ENCODE assay signal across 20 cellular contexts in the genomic region with DNA sequence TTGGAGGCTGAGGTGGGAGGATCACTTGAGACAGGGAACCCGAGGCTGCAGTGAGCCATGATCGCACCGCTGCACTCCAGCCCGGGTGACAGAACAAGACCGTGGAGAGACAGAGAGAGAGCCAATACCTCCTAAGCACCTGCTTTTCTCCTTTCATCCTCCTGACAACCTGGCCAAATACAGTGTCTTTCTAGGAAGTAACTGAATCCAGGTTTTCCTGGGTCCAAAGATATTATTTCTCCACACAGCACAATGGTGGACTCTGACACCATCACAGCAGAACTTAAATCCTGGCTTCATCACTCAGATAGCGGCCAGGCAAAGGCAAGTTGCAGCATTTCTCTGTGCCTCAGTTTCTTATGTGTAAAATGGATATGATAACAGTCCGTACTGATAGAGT. TPM values are rescaled to one million over a fixed set of nuclear protein-coding genes. Genes with fewer than 3 reads are reported as not detected.
DNase-seq lines count a peak whose midpoint lies in the region; ATAC-seq, FAIRE-seq and TF ChIP-seq lines count a peak whose summit lies in the region.
"Had no signal": no experiment of that assay in that cellular context is flagged by ENCODE, and none has a peak within 500 bp of the region (broad histone marks: within the 10 kb centered on the region; RNA-seq: fewer than 3 reads in every experiment).

No MANE protein-coding gene starts in this region.

- TF ChIP-seq POLR2A in breast epithelium (IDR thresholded peaks at IDR 0.05) = no peak
- TF ChIP-seq POLR2A in gastroesophageal sphincter (IDR thresholded peaks at IDR 0.05) = no peak
- TF ChIP-seq POLR2A in transverse colon (IDR thresholded peaks at IDR 0.05) = no peak

- no peaks in the 10 kb centered on the region for H3K36me3 ChIP-seq in breast epithelium
- no peaks in the 10 kb centered on the region for H3K36me3 ChIP-seq in gastroesophageal sphincter
- no peaks in the 10 kb centered on the region for H3K36me3 ChIP-seq in psoas muscle (ENCODE audit: insufficient read depth in 1 of 2, low read depth in 1 of 2)
- no peaks in the 10 kb centered on the region for H3K36me3 ChIP-seq in transverse colon
- H3K36me3 ChIP-seq in pancreas = no peaks in the 10 kb centered on the region

- no peak for TF ChIP-seq EP300 in gastroesophageal sphincter (IDR thresholded peaks at IDR 0.05)
- no peak for TF ChIP-seq EP300 in transverse colon (IDR thresholded peaks at IDR 0.05; ENCODE audit: low read depth)

- peaks cover 8% of the 10 kb centered on the region for H3K9me3 Mint-ChIP-seq in MCF 10A (ENCODE audit: unreplicated experiment)

- no peak for ATAC-seq in gastroesophageal sphincter
- ATAC-seq in psoas muscle = peak in 1 of 4 donors; percentile 21
- no peak for ATAC-seq in pancreas
- ATAC-seq: PC-3 had no signal

- no peaks in the 10 kb centered on the region for H3K27me3 Mint-ChIP-seq in MCF 10A (ENCODE audit: insufficient read depth, unreplicated experiment)

- intact Hi-C loops in breast epithelium (cut with DNase I; ENCODE audit: low total_unique reads) = no loop called here
- intact Hi-C loops in MCF 10A (cut with micrococcal nuclease) = no loop called here
- intact Hi-C loops in psoas muscle (cut with DNase I) = no loop called here
- intact Hi-C loops in transverse colon (cut with DNase I; ENCODE audit: low total_unique reads) = no loop called here
- intact Hi-C loops in pancreas (cut with DNase I) = no loop called here

- H3K4me3 ChIP-seq in breast epithelium (no peak overlapping the region), gastroesophageal sphincter (no peak overlapping the region), psoas muscle (no peak overlapping the region), transverse colon (no peak overlapping the region), pancreas (no peak overlapping the region)
- H3K4me3 ChIP-seq: SK-N-MC had no signal

- in situ Hi-C loops in transverse colon (cut with MboI; ENCODE audit: low pct_ligation_motif_present in 1 of 4, low pct_unique_long_range_greater_than_20kb in 1 of 4, low sequenced_read_pairs in 3 of 4) = no loop called here

- H3K4me1 ChIP-seq in breast epithelium (peaks cover 0 to 6% of the 10 kb centered on the region in 2 donors), gastroesophageal sphincter (peaks cover 7 to 57% (median 7%) of the 10 kb centered on the region in 3 donors), psoas muscle (peaks cover 15% of the 10 kb centered on the region), transverse colon (peaks cover 7 to 19% (median 17%) of the 10 kb centered on the region in 4 donors), pancreas (peaks cover 0 to 2% (median under 1%) of the 10 kb centered on the region in 3 donors)

- CTCF ChIA-PET in MCF 10A (lab: Yijun Ruan, JAX) = interaction anchor here (0.8 to 1.0 kb wide), 2 partner anchors 33 to 34 kb away, joined by 3 to 4 read pairs; no protein-coding TSS in a partner anchor

- peak overlapping the region; percentile 52 to 83 for H3K27ac ChIP-seq in breast epithelium
- H3K27ac ChIP-seq in gastroesophageal sphincter = peak overlapping the region; percentile 70 to 93 (median 88)
- peak overlapping the region; percentile 73 for H3K27ac ChIP-seq in psoas muscle
- H3K27ac ChIP-seq in transverse colon = peak overlapping the region; percentile 62 to 76 (median 76)
- H3K27ac ChIP-seq in pancreas = no peak overlapping the region
- H3K27ac ChIP-seq: 22Rv1, SK-N-MC had no signal

- H3K27me3 ChIP-seq in breast epithelium (no peaks in the 10 kb centered on the region), gastroesophageal sphincter (no peaks in the 10 kb centered on the region), psoas muscle (ENCODE audit: insufficient read depth in 3 of 3, low read length in 2 of 3) (no peaks in the 10 kb centered on the region), transverse colon (no peaks in the 10 kb centered on the region), pancreas (no peaks in the 10 kb centered on the region)

- DNase-seq in breast epithelium (ENCODE audit: low spot score in 2 of 2) (no peak), MCF 10A (ENCODE audit: unreplicated experiment) (no peak), psoas muscle (no peak), transverse colon (no peak), 8988T (no peak), NOMO-1 treated with DMSO at 0.1 percent for 48 hours (lab: John Stamatoyannopoulos, UW; ENCODE audit: unreplicated experiment) (no peak), pancreas (no peak)
- DNase-seq: activated CD4-positive, alpha-beta T cell treated with anti-CD3 and anti-CD28 coated beads for 1 hour; cerebellar nuclear complex; NCI-H146; NCI-H82; PC-3; stimulated activated naive CD4-positive, alpha-beta T cell treated with Interleukin-2 at 50 U/mL for 16 hours had no signal

- WGBS in gastroesophageal sphincter (ENCODE audit: low coverage in 1 of 2), 2 donors = 95 to 100% methylated on average over 2 to 4 of the region's 7 CpGs
- 39 to 69% (median 49%) methylated on average over 7 of the region's 7 CpGs for WGBS in psoas muscle, 3 donors
- 95 to 100% methylated on average over 2 to 7 of the region's 7 CpGs for WGBS in transverse colon (ENCODE audit: low coverage in 1 of 2), 2 donors
- WGBS in pancreas, 2 donors = 88% methylated on average over 7 of the region's 7 CpGs

- H3K9me3 ChIP-seq in breast epithelium (no peaks in the 10 kb centered on the region), gastroesophageal sphincter (no peaks in the 10 kb centered on the region), psoas muscle (no peaks in the 10 kb centered on the region), transverse colon (no peaks in the 10 kb centered on the region), pancreas (no peaks in the 10 kb centered on the region)

- FAIRE-seq in pancreas (lab: Jason Lieb, UNC) = no peak
- FAIRE-seq: endometrium, frontal cortex, GM19239 had no signal

- H3K36me3 Mint-ChIP-seq in MCF 10A (ENCODE audit: insufficient read depth, unreplicated experiment) = no peaks in the 10 kb centered on the region

- H3K4me1 Mint-ChIP-seq in MCF 10A (ENCODE audit: insufficient read depth, unreplicated experiment) = peaks cover 12% of the 10 kb centered on the region

- no TSS peak for BruUV-seq in MCF 10A (replicated peaks; lab: Mats Ljungman, UMichigan)

- POLR2A ChIA-PET in MCF 10A (lab: Yijun Ruan, JAX) = interaction anchor here (1.0 to 1.6 kb wide), 3 partner anchors 9 to 16 kb away, joined by 3 to 7 read pairs (median 5); no protein-coding TSS in a partner anchor

- H3K4me3 Mint-ChIP-seq in MCF 10A (ENCODE audit: unreplicated experiment) = no peak overlapping the region
- H3K4me3 Mint-ChIP-seq: nephron had no signal

- H3K27ac Mint-ChIP-seq in MCF 10A (ENCODE audit: low read depth, unreplicated experiment) = no peak overlapping the region

- no peak for TF ChIP-seq CTCF in breast epithelium (IDR thresholded peaks at IDR 0.05)
- TF ChIP-seq CTCF in MCF 10A (IDR thresholded peaks at IDR 0.05; ENCODE audit: unreplicated experiment) = no peak
- TF ChIP-seq CTCF in gastroesophageal sphincter (IDR thresholded peaks at IDR 0.05) = no peak
- TF ChIP-seq CTCF in psoas muscle (IDR thresholded peaks at IDR 0.05) = no peak
- no peak for TF ChIP-seq CTCF in transverse colon (IDR thresholded peaks at IDR 0.05)
- no peak for TF ChIP-seq CTCF in pancreas (IDR thresholded peaks at IDR 0.05)

RNA-seq across cellular contexts. Expression of a gene that starts 21.9 kb away (rescaled TPM):
- total RNA-seq in breast epithelium (1,000 to 10,000 TPM in 2 of 3 donors, 100 to 1,000 TPM in 1; 752 to 1,562 (median 1,015) TPM), MCF 10A (2022) (594 and 611 TPM in 2 replicates), gastroesophageal sphincter (100 to 1,000 TPM; 488 to 965 (median 649) TPM), psoas muscle (100 to 1,000 TPM in 3 of 4 donors, 10 to 100 TPM in 1; 89.0 to 287 (median 164) TPM), transverse colon (100 to 1,000 TPM; 469 to 701 (median 567) TPM), pancreas (100 to 1,000 TPM in 1 of 6 donors, 10 to 100 TPM in 5; 18.6 to 198 (median 55.5) TPM)
- polyA plus RNA-seq in psoas muscle (100 to 1,000 TPM in 2 of 3 donors, 10 to 100 TPM in 1; 81.8 to 258 (median 141) TPM), pancreas (10 to 100 TPM; 46.3 to 75.1 TPM)

Comparison
In these comparisons a context has a peak if more than half of its experiments do, and no peak if none do; other contexts are left out.
1. H3K27ac ChIP-seq: peak in breast epithelium (2 of 2), gastroesophageal sphincter (4 of 4), psoas muscle (single experiment) and transverse colon (4 of 4); none in pancreas (0 of 4).